ENCODE assay signal across 8 cellular contexts in the genomic region with DNA sequence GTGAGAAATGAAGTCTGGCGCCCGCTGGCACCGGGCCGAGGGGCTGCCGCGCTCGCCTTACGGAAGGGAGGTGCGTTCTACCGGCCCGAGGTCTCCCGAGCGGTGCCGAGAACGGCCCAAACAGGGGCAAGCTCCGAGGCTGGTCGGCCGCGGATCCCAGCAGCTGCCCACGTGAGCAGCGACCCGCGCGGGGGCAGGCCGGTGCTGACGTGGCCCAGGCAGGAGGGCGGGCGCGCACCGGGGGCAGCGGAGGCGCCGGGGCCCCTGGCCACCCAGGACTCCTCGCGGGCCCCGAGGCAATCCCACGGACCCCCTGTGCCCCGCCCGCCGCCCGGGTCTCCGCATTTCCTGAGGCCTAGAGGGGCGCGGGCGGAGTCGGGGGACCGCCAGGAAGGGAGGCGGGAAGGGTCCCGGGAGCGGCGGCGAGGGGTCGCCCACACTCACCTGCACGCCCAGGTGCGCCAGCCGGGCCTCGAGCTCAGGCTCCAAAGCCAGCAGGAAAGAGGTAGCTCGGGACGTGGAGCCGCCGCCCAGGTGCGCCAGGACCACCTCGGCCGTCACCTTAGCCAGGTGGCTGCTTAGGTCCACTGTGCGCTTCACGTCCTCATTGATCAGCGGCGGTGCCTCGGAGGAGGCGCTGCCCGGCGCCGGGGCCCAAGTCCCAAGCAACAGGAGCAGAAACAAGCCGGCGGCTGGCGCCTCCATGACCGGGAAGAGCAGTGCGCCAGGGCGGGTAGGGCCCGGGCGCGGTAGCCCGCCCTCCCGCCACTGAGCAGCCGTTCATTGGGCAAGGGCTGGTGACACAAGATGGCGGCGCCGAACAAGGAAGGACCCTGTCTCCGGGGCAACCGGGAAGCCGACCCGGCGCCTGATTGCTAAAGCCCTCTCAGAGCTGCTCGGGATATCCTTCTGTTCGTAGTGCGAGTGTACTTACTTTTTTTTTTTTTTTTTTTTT. TPM values are rescaled to one million over a fixed set of nuclear protein-coding genes. Genes with fewer than 3 reads are reported as not detected.
DNase-seq lines count a peak whose midpoint lies in the region; ATAC-seq and TF ChIP-seq lines count a peak whose summit lies in the region.

A gene (minus strand): TSS at position 723 of the 955 bp plus-strand sequence. CDS start 18 bp downstream, at position 705.

- H3K4me1 ChIP-seq in lower lobe of right lung, result peaks cover 27% of the 10 kb centered on the region

- H3K4me3 ChIP-seq in lower lobe of right lung, result peak within 1 kb of the TSS; percentile 95

- intact Hi-C loops in lower lobe of right lung (cut with DNase I), result no loop called here

- no peaks in the 10 kb centered on the region for H3K27me3 ChIP-seq in lower lobe of right lung (ENCODE audit: low read depth)

- no peaks in the 10 kb centered on the region for H3K9me3 ChIP-seq in lower lobe of right lung

- peaks cover 9% of the 10 kb centered on the region for H3K36me3 ChIP-seq in lower lobe of right lung

- peak; percentile 99 to 100 for ATAC-seq in lower lobe of right lung

- DNase-seq in COLO668 (lab: John Stamatoyannopoulos, UW; ENCODE audit: unreplicated experiment) (peak; percentile 89), GM20000 (ENCODE audit: low spot score) (peak; percentile 97), HS-5 (ENCODE audit: low read depth) (peak; percentile 77), NK-92 (lab: John Stamatoyannopoulos, UW; ENCODE audit: unreplicated experiment) (peak; percentile 44), lower lobe of right lung (peak; percentile 99)
- peak; percentile 88 to 92 for DNase-seq in activated CD8-positive, alpha-beta memory T cell treated with anti-CD3 and anti-CD28 coated beads for 1 hour (ENCODE audit: extremely low read depth in 1 of 2, low read depth in 1 of 2)
- DNase-seq in effector CD4-positive, alpha-beta T cell, result peak; percentile 96
- peak; percentile 84 to 90 (median 90) for DNase-seq in stimulated activated CD4-positive, alpha-beta T cell treated with anti-CD3 and anti-CD28 coated beads, TNF-alpha, amount 100 ng/mL, for 1 hour (ENCODE audit: low read depth in 3 of 3, low spot score in 1 of 3)

- TF ChIP-seq CTCF in GM20000 (IDR thresholded peaks at IDR 0.05; ENCODE audit: extremely low read depth, missing control alignments) (no peak), lower lobe of right lung (IDR thresholded peaks at IDR 0.05) (no peak)

- peak within 1 kb of the TSS; percentile 99 for H3K27ac ChIP-seq in lower lobe of right lung

RNA-seq across cellular contexts. Expression of the gene that starts here (rescaled TPM):
- total RNA-seq in lower lobe of right lung, result 198 TPM

Comparison
In these comparisons a context has a peak if more than half of its experiments do, and no peak if none do; other contexts are left out.
1. Peak in every context shown above with its lines: DNase-seq, ATAC-seq, H3K4me3 ChIP-seq and H3K27ac ChIP-seq.
2. DNase-seq: peak in every context shown above with its lines; median percentile 99 in lower lobe of right lung; 97 in GM20000; 96 in effector CD4-positive, alpha-beta T cell; 90 in activated CD8-positive, alpha-beta memory T cell treated with anti-CD3 and anti-CD28 coated beads for 1 hour; 90 in stimulated activated CD4-positive, alpha-beta T cell treated with anti-CD3 and anti-CD28 coated beads, TNF-alpha, amount 100 ng/mL, for 1 hour; 89 in COLO668; 77 in HS-5; 44 in NK-92.